ENCODE assay signal across 24 cellular contexts in the genomic region with DNA sequence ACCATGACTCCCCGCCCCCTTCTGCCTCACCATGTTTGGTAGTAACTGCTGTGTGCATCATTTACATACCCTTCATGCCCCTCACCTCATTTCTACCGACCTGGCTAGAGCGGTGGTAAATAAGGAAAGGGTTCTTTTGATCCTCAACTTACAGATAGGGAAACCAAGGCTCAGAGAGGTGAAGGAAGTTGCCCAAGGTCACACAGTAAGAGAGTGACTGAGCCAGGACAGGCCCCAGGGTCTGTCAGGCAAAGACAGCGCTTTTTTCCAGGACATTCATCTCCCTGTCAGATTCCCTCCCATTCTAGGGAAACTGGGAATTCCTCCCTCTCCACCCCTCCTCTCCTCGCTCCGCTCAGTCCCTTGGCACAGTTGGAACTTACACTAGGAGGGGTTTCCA. TPM values are rescaled to one million over a fixed set of nuclear protein-coding genes. Genes with fewer than 3 reads are reported as not detected.
DNase-seq lines count a peak whose midpoint lies in the region; ATAC-seq, FAIRE-seq and TF ChIP-seq lines count a peak whose summit lies in the region.
"Had no signal": no experiment of that assay in that cellular context is flagged by ENCODE, and none has a peak within 500 bp of the region (broad histone marks: within the 10 kb centered on the region; RNA-seq: fewer than 3 reads in every experiment).

No MANE protein-coding gene starts in this region.

- no peaks in the 10 kb centered on the region for H3K79me2 ChIP-seq in astrocyte (ENCODE audit: insufficient read depth, low read length)

- peaks cover 20% of the 10 kb centered on the region for H3K27me3 Mint-ChIP-seq in astrocyte (ENCODE audit: low read depth, unreplicated experiment)
- H3K27me3 Mint-ChIP-seq in mesothelial cell of epicardium (ENCODE audit: low read depth) = peaks cover 55% of the 10 kb centered on the region
- peaks cover 7% of the 10 kb centered on the region for H3K27me3 Mint-ChIP-seq in osteocyte (ENCODE audit: unreplicated experiment)
- peaks cover 40 to 49% of the 10 kb centered on the region in 2 donors for H3K27me3 Mint-ChIP-seq in CD4-positive, alpha-beta memory T cell
- H3K27me3 Mint-ChIP-seq in naive thymus-derived CD4-positive, alpha-beta T cell = peaks cover 63 to 80% (median 68%) of the 10 kb centered on the region in 5 donors

- CTCF ChIA-PET in CD4-positive, alpha-beta memory T cell (lab: Charles Lee; ENCODE audit: partially characterized antibody) = no interaction called here
- CTCF ChIA-PET in naive thymus-derived CD4-positive, alpha-beta T cell (lab: Charles Lee) = no interaction called here

- no peaks in the 10 kb centered on the region for H3K36me3 Mint-ChIP-seq in astrocyte (ENCODE audit: low read depth, unreplicated experiment)
- no peaks in the 10 kb centered on the region for H3K36me3 Mint-ChIP-seq in mesothelial cell of epicardium
- H3K36me3 Mint-ChIP-seq in osteocyte (ENCODE audit: unreplicated experiment) = no peaks in the 10 kb centered on the region
- H3K36me3 Mint-ChIP-seq in CD4-positive, alpha-beta memory T cell = peaks cover 0 to 4% of the 10 kb centered on the region in 2 donors
- H3K36me3 Mint-ChIP-seq in naive thymus-derived CD4-positive, alpha-beta T cell = peaks cover 0 to 8% (median 3%) of the 10 kb centered on the region in 5 donors

- H3K4me1 ChIP-seq in right atrium auricular region = peaks cover 0 to 36% of the 10 kb centered on the region in 2 donors
- H3K4me1 ChIP-seq in astrocyte (ENCODE audit: insufficient read depth, low read length) = peaks cover 15% of the 10 kb centered on the region
- H3K4me1 ChIP-seq in CD4-positive, alpha-beta memory T cell (ENCODE audit: insufficient read depth, low read length) = no peaks in the 10 kb centered on the region
- H3K4me1 ChIP-seq in naive thymus-derived CD4-positive, alpha-beta T cell (ENCODE audit: control insufficient read depth in 2 of 2, insufficient read depth in 2 of 2, low read length in 2 of 2) = no peaks in the 10 kb centered on the region

- ATAC-seq in left ventricle myocardium superior (no peak), HG03354 (IDR thresholded peaks at IDR 0.05; ENCODE audit: poor library complexity, severe bottlenecking, unreplicated experiment) (no peak)
- no peak for ATAC-seq in naive thymus-derived CD4-positive, alpha-beta T cell

- peaks cover 39% of the 10 kb centered on the region for H4K20me1 ChIP-seq in astrocyte (ENCODE audit: insufficient read depth, low read length)

- H3K9me3 Mint-ChIP-seq in astrocyte (ENCODE audit: unreplicated experiment) (peaks cover 3% of the 10 kb centered on the region), mesothelial cell of epicardium (no peaks in the 10 kb centered on the region), osteocyte (ENCODE audit: unreplicated experiment) (no peaks in the 10 kb centered on the region)
- H3K9me3 Mint-ChIP-seq in CD4-positive, alpha-beta memory T cell = peaks cover 0 to 7% (median 0%) of the 10 kb centered on the region in 8 donors
- peaks cover 0 to 4% (median 0%) of the 10 kb centered on the region in 11 donors for H3K9me3 Mint-ChIP-seq in naive thymus-derived CD4-positive, alpha-beta T cell

- H3K9me3 ChIP-seq in right atrium auricular region (no peaks in the 10 kb centered on the region), astrocyte (ENCODE audit: insufficient read depth, low read depth, low read length) (no peaks in the 10 kb centered on the region)
- H3K9me3 ChIP-seq in CD4-positive, alpha-beta memory T cell (ENCODE audit: control insufficient read depth in 1 of 2, low read length in 2 of 2) = no peaks in the 10 kb centered on the region
- H3K9me3 ChIP-seq in naive thymus-derived CD4-positive, alpha-beta T cell (ENCODE audit: control insufficient read depth in 2 of 3, low read length in 3 of 3) = no peaks in the 10 kb centered on the region
- H3K9me3 ChIP-seq: Peyer's patch, SJCRH30 had no signal

- no peak overlapping the region for H3K27ac Mint-ChIP-seq in astrocyte (ENCODE audit: unreplicated experiment)
- no peak overlapping the region for H3K27ac Mint-ChIP-seq in mesothelial cell of epicardium
- H3K27ac Mint-ChIP-seq in osteocyte (ENCODE audit: unreplicated experiment) = no peak overlapping the region
- H3K27ac Mint-ChIP-seq in CD4-positive, alpha-beta memory T cell = no peak overlapping the region
- H3K27ac Mint-ChIP-seq in naive thymus-derived CD4-positive, alpha-beta T cell = no peak overlapping the region
- H3K27ac Mint-ChIP-seq: IgD-negative memory B cell had no signal

- no peak for TF ChIP-seq CTCF in right atrium auricular region (IDR thresholded peaks at IDR 0.05)
- TF ChIP-seq CTCF in astrocyte (IDR thresholded peaks at IDR 0.05; ENCODE audit: insufficient read depth, low read depth, low read length) = no peak
- TF ChIP-seq CTCF in mesothelial cell of epicardium (IDR thresholded peaks at IDR 0.05; ENCODE audit: unreplicated experiment) = no peak
- TF ChIP-seq CTCF in osteocyte (IDR thresholded peaks at IDR 0.05) = no peak

- DNase-seq in right atrium auricular region (ENCODE audit: low spot score) = no peak
- DNase-seq in left ventricle myocardium superior = no peak
- DNase-seq in astrocyte (ENCODE audit: low read depth) = no peak
- no peak for DNase-seq in mesothelial cell of epicardium (ENCODE audit: low spot score in 2 of 2, unreplicated experiment in 2 of 2)
- no peak for DNase-seq in osteocyte (ENCODE audit: extremely low spot score, unreplicated experiment)
- DNase-seq in CD4-positive, alpha-beta memory T cell = no peak
- no peak for DNase-seq in naive thymus-derived CD4-positive, alpha-beta T cell
- DNase-seq: BE2C; DMS79; GOT3; HCEC 1CT; Karpas-422; NCI-H1417 treated with DMSO at 0.1 percent for 48 hours; NCI-H187; NCI-H2107; NCI-H2227 treated with DMSO at 0.1 percent for 48 hours; NCI-H510A; NK-92 treated with Interleukin-12 subunit alpha and Interleukin-12 subunit beta, amount 100 ng/mL, for 24 hours; Peyer's patch; SJCRH30 had no signal

- intact Hi-C loops in left ventricle myocardium superior (cut with micrococcal nuclease) = no loop called here
- intact Hi-C loops in CD4-positive, alpha-beta memory T cell (cut with micrococcal nuclease) = no loop called here
- intact Hi-C loops in naive thymus-derived CD4-positive, alpha-beta T cell (cut with micrococcal nuclease) = no loop called here

- no peaks in the 10 kb centered on the region for H3K36me3 ChIP-seq in right atrium auricular region
- no peaks in the 10 kb centered on the region for H3K36me3 ChIP-seq in astrocyte (ENCODE audit: insufficient read depth, low read length)
- H3K36me3 ChIP-seq in CD4-positive, alpha-beta memory T cell (ENCODE audit: insufficient read depth, low read length) = no peaks in the 10 kb centered on the region
- no peaks in the 10 kb centered on the region for H3K36me3 ChIP-seq in naive thymus-derived CD4-positive, alpha-beta T cell (ENCODE audit: control insufficient read depth in 2 of 3, insufficient read depth in 3 of 3, low read length in 3 of 3)
- H3K36me3 ChIP-seq: BE2C, Peyer's patch, SJCRH30 had no signal

- H3K4me3 Mint-ChIP-seq in astrocyte (ENCODE audit: unreplicated experiment) (peak overlapping the region; percentile 94), mesothelial cell of epicardium (peak overlapping the region; percentile 85), osteocyte (ENCODE audit: unreplicated experiment) (peak overlapping the region; percentile 12)
- peak overlapping the region in 2 of 8 donors; percentile 57 to 60 for H3K4me3 Mint-ChIP-seq in CD4-positive, alpha-beta memory T cell
- peak overlapping the region in 1 of 10 donors; percentile 33 for H3K4me3 Mint-ChIP-seq in naive thymus-derived CD4-positive, alpha-beta T cell

- H3K4me1 Mint-ChIP-seq in astrocyte (ENCODE audit: low read depth, unreplicated experiment) (peaks cover 26% of the 10 kb centered on the region), mesothelial cell of epicardium (peaks cover 54% of the 10 kb centered on the region), osteocyte (ENCODE audit: unreplicated experiment) (peaks cover 49% of the 10 kb centered on the region)
- peaks cover 8 to 15% (median 10%) of the 10 kb centered on the region in 4 donors for H3K4me1 Mint-ChIP-seq in CD4-positive, alpha-beta memory T cell
- peaks cover 6 to 18% (median 11%) of the 10 kb centered on the region in 7 donors for H3K4me1 Mint-ChIP-seq in naive thymus-derived CD4-positive, alpha-beta T cell

- H3K4me2 ChIP-seq in astrocyte (ENCODE audit: low read length) = peak overlapping the region; percentile 8

- H3K27ac ChIP-seq in right atrium auricular region (peak overlapping the region; percentile 84 to 92), astrocyte (ENCODE audit: low read depth, low read length) (no peak overlapping the region)
- H3K27ac ChIP-seq in CD4-positive, alpha-beta memory T cell (ENCODE audit: low read depth, low read length) = no peak overlapping the region
- H3K27ac ChIP-seq in naive thymus-derived CD4-positive, alpha-beta T cell (ENCODE audit: low read depth, low read length) = no peak overlapping the region
- H3K27ac ChIP-seq: Peyer's patch, SJCRH30 had no signal

- H3K27me3 ChIP-seq in right atrium auricular region (peaks cover 0 to 7% of the 10 kb centered on the region in 2 donors), astrocyte (ENCODE audit: insufficient read depth, low read length) (peaks cover 13% of the 10 kb centered on the region)
- peaks cover 9% of the 10 kb centered on the region for H3K27me3 ChIP-seq in CD4-positive, alpha-beta memory T cell (ENCODE audit: insufficient read depth, low read length)
- H3K27me3 ChIP-seq in naive thymus-derived CD4-positive, alpha-beta T cell (ENCODE audit: control insufficient read depth in 2 of 2, insufficient read depth in 2 of 2, low read length in 2 of 2) = peaks cover 0 to 5% of the 10 kb centered on the region in 2 donors
- H3K27me3 ChIP-seq: SJCRH30 had no signal

- H3K9ac ChIP-seq in astrocyte (ENCODE audit: low read length) = no peak overlapping the region

- POLR2A ChIA-PET in CD4-positive, alpha-beta memory T cell (lab: Charles Lee; ENCODE audit: partially characterized antibody) = no interaction called here
- POLR2A ChIA-PET in naive thymus-derived CD4-positive, alpha-beta T cell (lab: Charles Lee) = no interaction called here

- H3K4me3 ChIP-seq in right atrium auricular region (peak overlapping the region; percentile 61 to 64), astrocyte (ENCODE audit: insufficient read depth, low read depth, low read length) (no peak overlapping the region)
- H3K4me3 ChIP-seq in CD4-positive, alpha-beta memory T cell (ENCODE audit: low read length in 2 of 2) = no peak overlapping the region
- no peak overlapping the region for H3K4me3 ChIP-seq in naive thymus-derived CD4-positive, alpha-beta T cell (ENCODE audit: low read length)
- H3K4me3 ChIP-seq: Peyer's patch, SJCRH30 had no signal

- FAIRE-seq in astrocyte (lab: Jason Lieb, UNC) = no peak
- FAIRE-seq: A204.1, GM19239 had no signal

- H2AFZ ChIP-seq in astrocyte (ENCODE audit: low read depth, low read length) = no peak overlapping the region

RNA-seq across cellular contexts. Expression of a gene that starts 1.9 kb away (rescaled TPM):
- 100 to 1,000 TPM in 1 of 2 donors, 10 to 100 TPM in 1; 97.4 to 303 TPM for total RNA-seq in right atrium auricular region
- 10.3 TPM for total RNA-seq in left ventricle myocardium superior
- 17.7 and 18.5 TPM in 2 replicates for total RNA-seq in astrocyte
- 30.9 to 35.9 TPM (median 31.9 TPM) in 3 replicates for total RNA-seq in mesothelial cell of epicardium
- 14.6 and 14.7 TPM in 2 replicates for total RNA-seq in osteocyte
- not detected for total RNA-seq in CD4-positive, alpha-beta memory T cell
- polyA plus RNA-seq in CD4-positive, alpha-beta memory T cell = not detected
- under 1 TPM in 1 of 5 experiments, not detected in 4; 0.12 TPM for total RNA-seq in naive thymus-derived CD4-positive, alpha-beta T cell
- not detected for polyA plus RNA-seq in naive thymus-derived CD4-positive, alpha-beta T cell
- polyA plus RNA-seq: IgD-negative memory B cell had no signal

Comparison
In these comparisons a context has a peak if more than half of its experiments do, and no peak if none do; other contexts are left out.
1. H3K27ac ChIP-seq: peak in right atrium auricular region (2 of 2); none in astrocyte (single experiment), CD4-positive, alpha-beta memory T cell (single experiment) and naive thymus-derived CD4-positive, alpha-beta T cell (single experiment).
2. H3K4me3 ChIP-seq: peak in right atrium auricular region (2 of 2); none in astrocyte (single experiment), CD4-positive, alpha-beta memory T cell (0 of 2) and naive thymus-derived CD4-positive, alpha-beta T cell (single experiment).